1 cellular context compared by ENCODE assay signal in the genomic region with DNA sequence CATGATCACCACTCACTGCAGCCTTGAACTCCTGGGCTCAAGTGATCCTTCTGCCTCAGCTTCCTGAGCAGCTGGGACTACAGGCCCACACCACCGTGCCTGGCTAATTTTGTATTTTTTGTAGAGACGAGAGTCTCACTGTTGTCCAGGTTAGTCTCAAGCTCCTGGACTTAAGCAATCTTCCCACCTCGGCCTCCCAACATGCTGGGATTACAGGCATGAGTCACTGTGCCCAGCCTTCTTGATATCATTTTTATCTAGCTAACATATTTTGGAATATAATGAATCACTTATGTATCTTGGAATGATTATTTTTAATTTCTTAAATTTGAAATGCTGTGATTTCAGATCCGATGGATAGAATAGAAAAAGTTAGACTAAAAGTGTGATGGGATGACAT.
TF ChIP-seq lines count a peak whose summit lies in the region.

No MANE protein-coding gene starts in this region.

TF ChIP-seq in A549, 52 proteins besides CTCF, POLR2A, EP300 and RAD21 (continued from another document):
- no peak for TF ChIP-seq RNF2 (IDR thresholded peaks at IDR 0.05; ENCODE audit: borderline replicate concordance, low read depth)
- no peak for TF ChIP-seq CHD4 (IDR thresholded peaks at IDR 0.05; ENCODE audit: borderline replicate concordance)
- TF ChIP-seq FOSL2 (IDR thresholded peaks at IDR 0.05) = peak; percentile 37; the same call in 1 of the 2 replicates
- TF ChIP-seq FOSL2 (CRISPR knock-in tag; IDR thresholded peaks at IDR 0.05) = peak; percentile 53
- TF ChIP-seq EHF (CRISPR knock-in tag; IDR thresholded peaks at IDR 0.05) = no peak
- TF ChIP-seq CEBPB (IDR thresholded peaks at IDR 0.05) = peak; percentile 38 to 59; a peak in 2 of 4 replicates
- peak; percentile 18; the same call in 1 of the 2 replicates for TF ChIP-seq GATA3 (IDR thresholded peaks at IDR 0.05; ENCODE audit: borderline replicate concordance)
